In the genomic region with DNA sequence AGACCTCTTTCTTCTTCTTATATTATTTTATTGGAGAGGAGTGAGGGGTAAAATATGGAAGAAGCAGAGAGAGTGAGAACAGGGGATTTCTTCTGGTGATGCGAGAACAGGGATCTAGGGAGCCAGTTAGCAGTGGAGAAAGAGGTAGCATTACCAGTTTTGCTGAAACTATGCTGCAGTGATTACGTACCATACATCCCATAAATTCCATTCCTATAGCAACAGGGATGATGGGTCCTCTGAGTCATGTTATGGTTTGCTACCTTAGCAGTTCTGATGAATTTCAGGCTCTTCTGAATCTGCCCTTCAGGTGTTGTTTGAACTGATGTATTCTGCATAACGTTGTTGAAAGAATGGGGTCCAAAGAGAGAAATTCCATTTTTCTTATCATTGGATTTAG, we compare ENCODE assay signal across 26 cellular contexts.
"Had no signal": no experiment of that assay in that cellular context is flagged by ENCODE, and none has a peak within 500 bp of the region (broad histone marks: within the 10 kb centered on the region; RNA-seq: fewer than 3 reads in every experiment).

No MANE protein-coding gene starts in this region.

- H3K36me3 ChIP-seq: cardiac muscle cell, left ventricle myocardium inferior, spleen, thoracic aorta, upper lobe of right lung had no signal

- H3K4me1 Mint-ChIP-seq: activated naive CD4-positive, alpha-beta T cell treated with anti-CD3 and anti-CD28 coated beads, Interleukin-2, amount 10 ng/mL, durations not matched to agents 7 days and 5 days; activated naive CD8-positive, alpha-beta T cell treated with anti-CD3 and anti-CD28 coated beads, Interleukin-2, amount 50 U/mL, for 24 hours; immature natural killer cell had no signal

- H3K4me3 Mint-ChIP-seq: activated CD4-positive, alpha-beta memory T cell treated with anti-CD3 and anti-CD28 coated beads for 36 hours; activated naive CD4-positive, alpha-beta T cell treated with anti-CD3 and anti-CD28 coated beads, Interleukin-2, amount 10 ng/mL, durations not matched to agents 7 days and 5 days; activated naive CD8-positive, alpha-beta T cell treated with anti-CD3 and anti-CD28 coated beads, Interleukin-2, amount 50 U/mL, for 24 hours; activated T-cell treated with anti-CD3 and anti-CD28 coated beads, Interleukin-2, amount 50 U/mL, for 72 hours; immature natural killer cell; natural killer cell treated with Interleukin-12 subunit alpha and Interleukin-12 subunit beta and Interleukin-15 and Interleukin-18, amount 100 ng/mL, for 72 hours; T-helper 1 cell treated with Interleukin-12 subunit alpha and Interleukin-12 subunit beta and Interleukin-4 antibody, amounts not matched to agents 30 μg/mL and 1 μg/mL, for 36 hours had no signal

- H3K27me3 ChIP-seq: cardiac muscle cell, hepatocyte, spleen, upper lobe of right lung had no signal

- H3K36me3 Mint-ChIP-seq: activated CD4-positive, alpha-beta memory T cell treated with anti-CD3 and anti-CD28 coated beads for 36 hours; activated naive CD4-positive, alpha-beta T cell treated with anti-CD3 and anti-CD28 coated beads, Interleukin-2, amount 10 ng/mL, durations not matched to agents 7 days and 5 days; immature natural killer cell; natural killer cell treated with Interleukin-12 subunit alpha and Interleukin-12 subunit beta and Interleukin-15 and Interleukin-18, amount 100 ng/mL, for 72 hours had no signal

- H3K79me2 ChIP-seq: hepatocyte had no signal

- H3K27ac Mint-ChIP-seq: activated CD4-positive, alpha-beta memory T cell treated with anti-CD3 and anti-CD28 coated beads for 36 hours; activated naive CD4-positive, alpha-beta T cell treated with anti-CD3 and anti-CD28 coated beads, Interleukin-2, amount 10 ng/mL, durations not matched to agents 7 days and 5 days; activated naive CD8-positive, alpha-beta T cell treated with anti-CD3 and anti-CD28 coated beads, Interleukin-2, amount 50 U/mL, for 24 hours; activated T-cell treated with anti-CD3 and anti-CD28 coated beads, Interleukin-2, amount 50 U/mL, for 72 hours; immature natural killer cell; natural killer cell treated with Interleukin-12 subunit alpha and Interleukin-12 subunit beta and Interleukin-15 and Interleukin-18, amount 100 ng/mL, for 72 hours; progenitor cell of endocrine pancreas; T-helper 1 cell treated with Interleukin-12 subunit alpha and Interleukin-12 subunit beta and Interleukin-4 antibody, amounts not matched to agents 30 μg/mL and 1 μg/mL, for 36 hours had no signal

- H2AFZ ChIP-seq: hepatocyte had no signal

- H3K9me3 ChIP-seq: spleen, thoracic aorta, upper lobe of right lung had no signal

- H3K4me3 ChIP-seq: cardiac muscle cell, hepatocyte, left ventricle myocardium inferior, spleen, thoracic aorta, upper lobe of right lung had no signal

- H3K27ac ChIP-seq: cardiac muscle cell, hepatocyte, left ventricle myocardium inferior, spleen, thoracic aorta, upper lobe of right lung had no signal

- H3K4me2 ChIP-seq: hepatocyte had no signal

- DNase-seq: activated CD4-positive, alpha-beta memory T cell treated with anti-CD3 and anti-CD28 coated beads for 36 hours; activated CD4-positive, alpha-beta T cell treated with anti-CD3 and anti-CD28 coated beads for 48 hours; activated CD4-positive, CD25-positive, alpha-beta regulatory T cell; activated effector memory CD4-positive, alpha-beta T cell treated with Interleukin-2 at 50 U/mL for 16 hours; activated naive CD4-positive, alpha-beta T cell treated with anti-CD3 and anti-CD28 coated beads, Interleukin-2, amount 10 ng/mL, durations not matched to agents 7 days and 5 days; activated naive CD8-positive, alpha-beta T cell treated with anti-CD3 and anti-CD28 coated beads, Interleukin-2, amount 50 U/mL, for 24 hours; activated T-cell treated with anti-CD3 and anti-CD28 coated beads, Interleukin-2, amount 50 U/mL, for 72 hours; cortex of kidney; erythroblast; foreskin fibroblast; immature natural killer cell; kidney glomerular epithelial cell; left ventricle myocardium inferior; midbrain; retina; spleen; stimulated activated CD4-positive, alpha-beta T cell treated with anti-CD3 and anti-CD28 coated beads, Interleukin-4, amount 100 ng/mL, for 1 hour; stimulated activated naive CD4-positive, alpha-beta T cell treated with Interleukin-2 at 50 U/mL for 16 hours; T1000; upper lobe of right lung had no signal

- H3K27me3 Mint-ChIP-seq: activated CD4-positive, alpha-beta memory T cell treated with anti-CD3 and anti-CD28 coated beads for 36 hours; activated naive CD4-positive, alpha-beta T cell treated with anti-CD3 and anti-CD28 coated beads, Interleukin-2, amount 10 ng/mL, durations not matched to agents 7 days and 5 days; activated naive CD8-positive, alpha-beta T cell treated with anti-CD3 and anti-CD28 coated beads, Interleukin-2, amount 50 U/mL, for 24 hours; natural killer cell treated with Interleukin-12 subunit alpha and Interleukin-12 subunit beta and Interleukin-15 and Interleukin-18, amount 100 ng/mL, for 72 hours; progenitor cell of endocrine pancreas had no signal

- H3K4me1 ChIP-seq: left ventricle myocardium inferior, spleen, upper lobe of right lung had no signal

- ATAC-seq: activated naive CD8-positive, alpha-beta T cell treated with anti-CD3 and anti-CD28 coated beads, Interleukin-2, amount 50 U/mL, for 24 hours; activated T-cell treated with anti-CD3 and anti-CD28 coated beads, Interleukin-2, amount 50 U/mL, for 72 hours; natural killer cell treated with Interleukin-12 subunit alpha and Interleukin-12 subunit beta and Interleukin-15 and Interleukin-18, amount 100 ng/mL, for 72 hours; upper lobe of right lung had no signal
